Comparison of ENCODE assay signal across 8 cellular contexts in the genomic region with DNA sequence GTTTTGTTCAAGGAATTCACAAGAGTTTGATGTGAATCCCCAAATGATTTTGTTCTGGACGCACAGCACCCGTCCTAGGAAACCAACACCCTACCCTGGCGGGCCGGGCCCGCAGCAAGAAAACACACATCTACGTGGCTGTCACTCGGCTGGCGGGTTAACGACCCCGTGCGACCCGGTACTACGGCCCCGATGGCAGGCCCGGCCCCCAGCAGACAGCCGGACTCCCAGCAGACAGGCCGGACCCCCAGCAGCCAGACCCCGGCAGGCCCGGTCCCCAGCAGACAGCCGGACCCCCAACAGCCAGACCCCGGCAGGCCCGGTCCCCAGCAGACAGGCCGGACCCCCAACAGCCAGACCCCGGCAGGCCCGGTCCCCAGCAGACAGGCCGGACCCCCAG. TPM values are rescaled to one million over a fixed set of nuclear protein-coding genes. Genes with fewer than 3 reads are reported as not detected.
DNase-seq lines count a peak whose midpoint lies in the region; ATAC-seq and TF ChIP-seq lines count a peak whose summit lies in the region.
"Not testable (repeated sequence)": the region's sequence is repeated elsewhere in the genome, so short reads cannot be mapped to it uniquely, and the experiment has no call there.

No MANE protein-coding gene starts in this region.

- H3K27me3 Mint-ChIP-seq in CD8-positive, alpha-beta T cell (ENCODE audit: low read depth); activated CD4-positive, alpha-beta T cell treated with anti-CD3 and anti-CD28 coated beads, Interleukin-2, amount 10 ng/mL, durations not matched to agents 24 days and 14 days; MCF 10A (ENCODE audit: insufficient read depth, unreplicated experiment): not testable (repeated sequence)

- H3K9ac ChIP-seq in parathyroid adenoma: not testable (repeated sequence)

- peak overlapping the region; percentile 85 for H3K27ac Mint-ChIP-seq in CD8-positive, alpha-beta T cell
- peak overlapping the region; percentile 82 for H3K27ac Mint-ChIP-seq in activated CD4-positive, alpha-beta T cell treated with anti-CD3 and anti-CD28 coated beads, Interleukin-2, amount 10 ng/mL, durations not matched to agents 24 days and 14 days
- peak overlapping the region; percentile 84 for H3K27ac Mint-ChIP-seq in MCF 10A (ENCODE audit: low read depth, unreplicated experiment)

- peak overlapping the region; percentile 99 for H3K27ac ChIP-seq in CD8-positive, alpha-beta T cell (ENCODE audit: low read depth, low read length)
- H3K27ac ChIP-seq in lower lobe of right lung (peak overlapping the region; percentile 70), thyroid gland (peak overlapping the region in 1 of 3 donors; percentile 100)
- not testable (repeated sequence) for H3K27ac ChIP-seq in parathyroid adenoma

- TF ChIP-seq CTCF in CD8-positive, alpha-beta T cell (IDR thresholded peaks at IDR 0.05); LNCaP clone FGC (IDR thresholded peaks at IDR 0.05; ENCODE audit: control insufficient read depth, extremely low read depth, insufficient read depth); MCF 10A (IDR thresholded peaks at IDR 0.05; ENCODE audit: unreplicated experiment); fibroblast of pulmonary artery (IDR thresholded peaks at IDR 0.05; ENCODE audit: low read length, missing control alignments); lower lobe of right lung (IDR thresholded peaks at IDR 0.05); parathyroid adenoma (IDR thresholded peaks at IDR 0.05); thyroid gland (IDR thresholded peaks at IDR 0.05): not testable (repeated sequence)

- 7 to 13% methylated on average over 3 to 17 of the region's 26 CpGs for WGBS in thyroid gland, 2 donors

- H3K36me3 ChIP-seq in CD8-positive, alpha-beta T cell (ENCODE audit: insufficient read depth, low read length): peaks cover 16% of the 10 kb centered on the region
- H3K36me3 ChIP-seq in lower lobe of right lung: peaks cover 45% of the 10 kb centered on the region
- not testable (repeated sequence) for H3K36me3 ChIP-seq in parathyroid adenoma (ENCODE audit: control insufficient read depth, insufficient read depth, low read length)
- peaks cover 21 to 27% of the 10 kb centered on the region in 2 donors for H3K36me3 ChIP-seq in thyroid gland

- H3K9me3 ChIP-seq in CD8-positive, alpha-beta T cell (ENCODE audit: low read length); lower lobe of right lung; parathyroid adenoma (ENCODE audit: control insufficient read depth, low read length); thyroid gland: not testable (repeated sequence)

- not testable (repeated sequence) for TF ChIP-seq POLR2A in thyroid gland (IDR thresholded peaks at IDR 0.05)

- peak overlapping the region; percentile 70 for H3K4me2 ChIP-seq in parathyroid adenoma (ENCODE audit: low read length)

- not testable (repeated sequence) for H3K9me3 Mint-ChIP-seq in CD8-positive, alpha-beta T cell; activated CD4-positive, alpha-beta T cell treated with anti-CD3 and anti-CD28 coated beads, Interleukin-2, amount 10 ng/mL, durations not matched to agents 24 days and 14 days; MCF 10A (ENCODE audit: unreplicated experiment)

- H3K4me1 Mint-ChIP-seq in CD8-positive, alpha-beta T cell (ENCODE audit: low read depth): peaks cover 27% of the 10 kb centered on the region
- peaks cover 18% of the 10 kb centered on the region for H3K4me1 Mint-ChIP-seq in activated CD4-positive, alpha-beta T cell treated with anti-CD3 and anti-CD28 coated beads, Interleukin-2, amount 10 ng/mL, durations not matched to agents 24 days and 14 days
- not testable (repeated sequence) for H3K4me1 Mint-ChIP-seq in MCF 10A (ENCODE audit: insufficient read depth, unreplicated experiment)

- intact Hi-C loops in CD8-positive, alpha-beta T cell (cut with DNase I, micrococcal nuclease); activated CD4-positive, alpha-beta T cell treated with anti-CD3 and anti-CD28 coated beads, Interleukin-2, amount 10 ng/mL, durations not matched to agents 24 days and 14 days (cut with micrococcal nuclease); MCF 10A (cut with micrococcal nuclease); lower lobe of right lung (cut with DNase I); thyroid gland (cut with DNase I): not testable (repeated sequence)

- POLR2A ChIA-PET in CD8-positive, alpha-beta T cell (lab: Charles Lee): interaction anchor here (1.1 to 1.8 kb wide), 4 partner anchors 10 to 33 kb away, joined by 3 to 24 read pairs (median 7); a partner anchor contains a TSS
- POLR2A ChIA-PET in MCF 10A (lab: Yijun Ruan, JAX): interaction anchor here (0.5 to 2.9 kb wide), 9 partner anchors 11 to 1044 kb away, joined by 3 to 25 read pairs (median 6); a partner anchor contains a TSS

- peak overlapping the region; percentile 86 for H3K4me3 Mint-ChIP-seq in CD8-positive, alpha-beta T cell
- H3K4me3 Mint-ChIP-seq in activated CD4-positive, alpha-beta T cell treated with anti-CD3 and anti-CD28 coated beads, Interleukin-2, amount 10 ng/mL, durations not matched to agents 24 days and 14 days: peak overlapping the region; percentile 93
- H3K4me3 Mint-ChIP-seq in MCF 10A (ENCODE audit: unreplicated experiment): peak overlapping the region; percentile 92

- H3K79me2 ChIP-seq in parathyroid adenoma: peaks cover 19% of the 10 kb centered on the region

- CTCF ChIA-PET in CD8-positive, alpha-beta T cell (lab: Charles Lee): interaction anchor here (1.4 to 3.2 kb wide), 4 partner anchors 11 to 166 kb away, joined by 6 to 13 read pairs (median 8); no protein-coding TSS in a partner anchor
- CTCF ChIA-PET in MCF 10A (lab: Yijun Ruan, JAX): interaction anchor here (1.3 to 1.4 kb wide), 4 partner anchors 16 to 185 kb away, joined by 3 to 9 read pairs (median 5); no protein-coding TSS in a partner anchor

- H3K4me1 ChIP-seq in CD8-positive, alpha-beta T cell (ENCODE audit: insufficient read depth, low read length): peaks cover 22% of the 10 kb centered on the region
- H3K4me1 ChIP-seq in lower lobe of right lung (peaks cover 26% of the 10 kb centered on the region), thyroid gland (peaks cover 20 to 21% of the 10 kb centered on the region in 2 donors)
- not testable (repeated sequence) for H3K4me1 ChIP-seq in parathyroid adenoma

- H3K36me3 Mint-ChIP-seq in CD8-positive, alpha-beta T cell: peaks cover 47% of the 10 kb centered on the region
- H3K36me3 Mint-ChIP-seq in activated CD4-positive, alpha-beta T cell treated with anti-CD3 and anti-CD28 coated beads, Interleukin-2, amount 10 ng/mL, durations not matched to agents 24 days and 14 days (ENCODE audit: low read depth): peaks cover 41% of the 10 kb centered on the region
- peaks cover 38% of the 10 kb centered on the region for H3K36me3 Mint-ChIP-seq in MCF 10A (ENCODE audit: insufficient read depth, unreplicated experiment)

- peak overlapping the region; percentile 98 for H3K4me3 ChIP-seq in CD8-positive, alpha-beta T cell (ENCODE audit: low read depth, low read length)
- peak overlapping the region; percentile 89 for H3K4me3 ChIP-seq in LNCaP clone FGC (ENCODE audit: low read depth, low read length)
- H3K4me3 ChIP-seq in fibroblast of pulmonary artery (replicated peaks; ENCODE audit: low read depth, low read length): peak overlapping the region; percentile 98
- peak overlapping the region; percentile 71 for H3K4me3 ChIP-seq in lower lobe of right lung
- H3K4me3 ChIP-seq in parathyroid adenoma (ENCODE audit: low read depth, low read length): peak overlapping the region; percentile 91
- peak overlapping the region; percentile 66 to 89 (median 69) for H3K4me3 ChIP-seq in thyroid gland (replicated peaks in 1 of 3)

- BruUV-seq in MCF 10A (replicated peaks; lab: Mats Ljungman, UMichigan): not testable (repeated sequence)

- DNase-seq in CD8-positive, alpha-beta T cell; LNCaP clone FGC (ENCODE audit: low read depth); activated CD4-positive, alpha-beta T cell treated with anti-CD3 and anti-CD28 coated beads, Interleukin-2, amount 10 ng/mL, durations not matched to agents 24 days and 14 days; MCF 10A (ENCODE audit: unreplicated experiment); fibroblast of pulmonary artery (ENCODE audit: low read depth); thyroid gland: not testable (repeated sequence)
- peak; percentile 48 for DNase-seq in lower lobe of right lung

- H3K27me3 ChIP-seq in CD8-positive, alpha-beta T cell (ENCODE audit: insufficient read depth, low read length); lower lobe of right lung (ENCODE audit: low read depth); parathyroid adenoma (ENCODE audit: control insufficient read depth, insufficient read depth, low read length); thyroid gland: not testable (repeated sequence)

- H2AFZ ChIP-seq in parathyroid adenoma: not testable (repeated sequence)

- not testable (repeated sequence) for ATAC-seq in CD8-positive, alpha-beta T cell; lower lobe of right lung

RNA-seq across cellular contexts. Expression of a gene that starts 0.8 kb away (rescaled TPM):
- total RNA-seq in CD8-positive, alpha-beta T cell: 100 to 1,000 TPM; 100 to 105 TPM
- 19.9 and 24.2 TPM in 2 replicates for total RNA-seq in activated CD4-positive, alpha-beta T cell treated with anti-CD3 and anti-CD28 coated beads, Interleukin-2, amount 10 ng/mL, durations not matched to agents 24 days and 14 days
- 30.1 and 40.7 TPM in 2 replicates for total RNA-seq in MCF 10A (2022)
- 14.8 TPM for total RNA-seq in lower lobe of right lung
- 10 to 100 TPM; 27.5 to 57.0 (median 37.4) TPM for total RNA-seq in thyroid gland
